ENCODE assay signal across 8 cellular contexts in genomic region chr19:44071824-44072542, GRCh38. TPM values are rescaled to one million over a fixed set of nuclear protein-coding genes. Genes with fewer than 3 reads are reported as not detected.
A peak's percentile ranks its signal among the peaks of the same experiment; 100 is the strongest.
DNase-seq lines count a peak whose midpoint lies in the region; ATAC-seq and TF ChIP-seq lines count a peak whose summit lies in the region.

TSS of gene ZNF284 (plus strand) at chr19:44072159. CDS start at chr19:44076390, 4,231 bp downstream.

- CTCF ChIA-PET in RWPE1 (lab: Yijun Ruan, JAX): interaction anchor here (1.1 kb wide), 1 partner anchor 19 kb away, joined by 3 read pairs; no protein-coding TSS in a partner anchor

- peak within 1 kb of the TSS; percentile 8 to 95 (median 60) for H3K27ac Mint-ChIP-seq in IgD-negative memory B cell
- H3K27ac Mint-ChIP-seq in nephron progenitor cell: peak within 1 kb of the TSS; percentile 40
- H3K27ac Mint-ChIP-seq in stimulated activated naive CD8-positive, alpha-beta T cell treated with anti-CD3 and anti-CD28 coated beads, Interleukin-15, Interleukin-2, amounts not matched to agents 100 ng/mL and 50 ng/mL, for 24 hours: peak within 1 kb of the TSS; percentile 66

- peak; percentile 70 for ATAC-seq in GM21515 (IDR thresholded peaks at IDR 0.05; ENCODE audit: unreplicated experiment)

- H3K9me3 Mint-ChIP-seq in IgD-negative memory B cell (peaks cover 5 to 22% (median 22%) of the 10 kb centered on the region in 3 donors), nephron progenitor cell (peaks cover 72% of the 10 kb centered on the region)
- peaks cover 40% of the 10 kb centered on the region for H3K9me3 Mint-ChIP-seq in stimulated activated naive CD8-positive, alpha-beta T cell treated with anti-CD3 and anti-CD28 coated beads, Interleukin-15, Interleukin-2, amounts not matched to agents 100 ng/mL and 50 ng/mL, for 24 hours

- peak within 1 kb of the TSS; percentile 58 for H3K27ac ChIP-seq in RWPE1

- no peak for TF ChIP-seq CTCF in RWPE1 (conservative IDR thresholded peaks at IDR 0.05; ENCODE audit: low read depth)
- TF ChIP-seq CTCF in nephron progenitor cell (IDR thresholded peaks at IDR 0.05): no peak

- H3K4me1 Mint-ChIP-seq in IgD-negative memory B cell (peaks cover 17 to 20% (median 20%) of the 10 kb centered on the region in 3 donors), nephron progenitor cell (peaks cover 20% of the 10 kb centered on the region)
- peaks cover 25% of the 10 kb centered on the region for H3K4me1 Mint-ChIP-seq in stimulated activated naive CD8-positive, alpha-beta T cell treated with anti-CD3 and anti-CD28 coated beads, Interleukin-15, Interleukin-2, amounts not matched to agents 100 ng/mL and 50 ng/mL, for 24 hours (ENCODE audit: low read depth)

- H3K36me3 Mint-ChIP-seq in IgD-negative memory B cell: peaks cover 5% of the 10 kb centered on the region
- peaks cover 73% of the 10 kb centered on the region for H3K36me3 Mint-ChIP-seq in nephron progenitor cell (ENCODE audit: low read depth)
- H3K36me3 Mint-ChIP-seq in stimulated activated naive CD8-positive, alpha-beta T cell treated with anti-CD3 and anti-CD28 coated beads, Interleukin-15, Interleukin-2, amounts not matched to agents 100 ng/mL and 50 ng/mL, for 24 hours (ENCODE audit: low read depth): peaks cover 33% of the 10 kb centered on the region

- no peaks in the 10 kb centered on the region for H3K27me3 Mint-ChIP-seq in IgD-negative memory B cell
- peaks cover 7% of the 10 kb centered on the region for H3K27me3 Mint-ChIP-seq in nephron progenitor cell (ENCODE audit: low read depth, poor library complexity)
- no peaks in the 10 kb centered on the region for H3K27me3 Mint-ChIP-seq in stimulated activated naive CD8-positive, alpha-beta T cell treated with anti-CD3 and anti-CD28 coated beads, Interleukin-15, Interleukin-2, amounts not matched to agents 100 ng/mL and 50 ng/mL, for 24 hours

- POLR2A ChIA-PET in RWPE1 (lab: Yijun Ruan, JAX; ENCODE audit: low non-redundant PET): no interaction called here

- H3K4me3 Mint-ChIP-seq in IgD-negative memory B cell (peak within 1 kb of the TSS; percentile 88 to 99 (median 94)), nephron progenitor cell (peak within 1 kb of the TSS; percentile 92)
- H3K4me3 Mint-ChIP-seq in stimulated activated naive CD8-positive, alpha-beta T cell treated with anti-CD3 and anti-CD28 coated beads, Interleukin-15, Interleukin-2, amounts not matched to agents 100 ng/mL and 50 ng/mL, for 24 hours: peak within 1 kb of the TSS; percentile 87

- DNase-seq in D341Med (ENCODE audit: low spot score) (peak; percentile 93), RWPE1 (ENCODE audit: low spot score) (peak; percentile 84), fibroblast of the conjunctiva (ENCODE audit: low read depth) (peak; percentile 83), nephron progenitor cell (peak; percentile 78)
- DNase-seq in activated effector memory CD4-positive, alpha-beta T cell treated with anti-CD3 and anti-CD28 coated beads, Interleukin-2, amount 50 U/mL, for 16 hours: peak; percentile 93

RNA-seq across cellular contexts. Expression of gene ZNF284, which starts in this region (rescaled TPM):
- 0.69 TPM for polyA plus RNA-seq in IgD-negative memory B cell

Comparison
In these comparisons a context has a peak if more than half of its experiments do, and no peak if none do; other contexts are left out.
1. Peak in every context shown above with its lines: DNase-seq, ATAC-seq and H3K27ac ChIP-seq.